ENCODE assay signal across 17 cellular contexts in the genomic region with DNA sequence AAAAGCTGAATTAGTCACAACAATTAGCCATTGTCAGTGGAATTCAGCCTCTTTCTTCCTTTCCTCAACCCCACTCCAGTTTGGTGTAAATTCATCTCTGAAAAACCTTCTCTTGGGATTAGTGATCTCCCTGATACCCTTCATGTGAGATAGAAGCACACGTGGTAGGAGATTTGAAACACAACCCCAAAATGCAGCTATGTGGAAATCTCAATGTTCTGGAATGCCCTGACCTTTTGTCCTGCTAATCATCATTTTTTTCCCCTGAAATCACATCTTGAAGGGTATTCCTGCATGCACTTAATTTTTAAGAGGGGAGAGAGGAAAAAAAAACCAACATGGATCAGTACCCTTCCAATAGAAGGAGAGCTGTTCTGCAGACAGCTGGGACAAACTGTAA.
"Had no signal": no experiment of that assay in that cellular context is flagged by ENCODE, and none has a peak within 500 bp of the region (broad histone marks: within the 10 kb centered on the region; RNA-seq: fewer than 3 reads in every experiment).

No MANE protein-coding gene starts in this region.

- H3K27me3 ChIP-seq: ascending aorta, right atrium auricular region, upper lobe of left lung had no signal

- H3K27ac ChIP-seq: ascending aorta, epithelial cell of prostate, upper lobe of left lung had no signal

- H3K36me3 Mint-ChIP-seq: naive B cell had no signal

- H3K27me3 Mint-ChIP-seq: naive B cell had no signal

- H3K4me1 ChIP-seq: ascending aorta had no signal

- H3K4me3 ChIP-seq: ascending aorta, right atrium auricular region, upper lobe of left lung had no signal

- H3K9me3 Mint-ChIP-seq: activated T-helper 17 cell treated with anti-CD3 and anti-CD28 coated beads, Interleukin-2, amount 50 U/mL, for 72 hours had no signal

- H3K36me3 ChIP-seq: ascending aorta, right atrium auricular region, upper lobe of left lung had no signal

- H3K4me3 Mint-ChIP-seq: activated T-helper 17 cell treated with anti-CD3 and anti-CD28 coated beads, Interleukin-2, amount 50 U/mL, for 72 hours had no signal

- H3K4me1 Mint-ChIP-seq: activated T-helper 17 cell treated with anti-CD3 and anti-CD28 coated beads, Interleukin-2, amount 50 U/mL, for 72 hours had no signal

- H3K9me3 ChIP-seq: ascending aorta, right atrium auricular region, upper lobe of left lung had no signal

- ATAC-seq: activated T-helper 17 cell treated with anti-CD3 and anti-CD28 coated beads, Interleukin-2, amount 50 U/mL, for 72 hours; left colon; stimulated activated naive CD8-positive, alpha-beta T cell treated with anti-CD3 and anti-CD28 coated beads, Interleukin-15, Interleukin-2, amounts not matched to agents 100 U/mL and 50 U/mL, for 24 hours had no signal

- DNase-seq: activated CD4-positive, alpha-beta T cell treated with anti-CD3 and anti-CD28 coated beads, Interleukin-2, amount 50 U/mL, for 48 hours; activated CD4-positive, CD25-positive, alpha-beta regulatory T cell treated with anti-CD3 and anti-CD28 coated beads, Interleukin-2, amount 50 U/mL, for 72 hours; activated naive CD4-positive, alpha-beta T cell treated with Interleukin-2 at 50 U/mL for 16 hours; dermis blood vessel endothelial cell; head of caudate nucleus; left colon; naive B cell; nucleus accumbens; stimulated activated naive CD8-positive, alpha-beta T cell treated with anti-CD3 and anti-CD28 coated beads, Interleukin-15, Interleukin-2, amounts not matched to agents 100 U/mL and 50 U/mL, for 24 hours; upper lobe of left lung had no signal

- H3K27ac Mint-ChIP-seq: activated T-helper 17 cell treated with anti-CD3 and anti-CD28 coated beads, Interleukin-2, amount 50 U/mL, for 72 hours; progenitor cell of endocrine pancreas had no signal

- FAIRE-seq: bronchial epithelial cell, islet of Langerhans had no signal
